Comparison of ENCODE assay signal across 10 cellular contexts in genomic region chr9:68416891-68417570, GRCh38.
DNase-seq lines count a peak whose midpoint lies in the region; ATAC-seq and TF ChIP-seq lines count a peak whose summit lies in the region.
"Had no signal": no experiment of that assay in that cellular context is flagged by ENCODE, and none has a peak within 500 bp of the region (broad histone marks: within the 10 kb centered on the region; RNA-seq: fewer than 3 reads in every experiment).

No MANE protein-coding gene starts in this region.

- in situ Hi-C loops in GM13976 (cut with MboI; ENCODE audit: low sequenced_read_pairs, unreplicated experiment): no loop called here

- CTCF ChIA-PET in activated CD4-positive, alpha-beta T cell treated with anti-CD3 and anti-CD28 coated beads for 36 hours (lab: Charles Lee): interaction anchor here (0.7 to 1.6 kb wide), 2 partner anchors 9 to 92 kb away, joined by 4 read pairs; no protein-coding TSS in a partner anchor

- intact Hi-C loops in activated CD4-positive, alpha-beta T cell treated with anti-CD3 and anti-CD28 coated beads for 36 hours (cut with DNase I, micrococcal nuclease): no loop called here

- no peaks in the 10 kb centered on the region for H3K4me1 Mint-ChIP-seq in activated CD4-positive, alpha-beta T cell treated with anti-CD3 and anti-CD28 coated beads for 36 hours

- H3K27me3 Mint-ChIP-seq in activated CD4-positive, alpha-beta T cell treated with anti-CD3 and anti-CD28 coated beads for 36 hours: peaks cover 9% of the 10 kb centered on the region

- ATAC-seq in HG03571 (IDR thresholded peaks at IDR 0.05; ENCODE audit: unreplicated experiment): no peak
- no peak for ATAC-seq in activated CD4-positive, alpha-beta T cell treated with anti-CD3 and anti-CD28 coated beads for 36 hours

- H3K9me3 Mint-ChIP-seq in activated CD4-positive, alpha-beta T cell treated with anti-CD3 and anti-CD28 coated beads for 36 hours (ENCODE audit: low read depth): no peaks in the 10 kb centered on the region

- H3K27ac Mint-ChIP-seq in activated CD4-positive, alpha-beta T cell treated with anti-CD3 and anti-CD28 coated beads for 36 hours: no peak overlapping the region

- peak; percentile 48 for TF ChIP-seq CTCF in C4-2B (conservative IDR thresholded peaks at IDR 0.05)
- TF ChIP-seq CTCF in GM13976 (IDR thresholded peaks at IDR 0.05; ENCODE audit: borderline replicate concordance, control extremely low read depth, extremely low read depth, insufficient read depth, missing control alignments): no peak

- H3K4me3 Mint-ChIP-seq in activated CD4-positive, alpha-beta T cell treated with anti-CD3 and anti-CD28 coated beads for 36 hours: no peak overlapping the region

- peak; percentile 27 for DNase-seq in GM13976 (ENCODE audit: low spot score)
- DNase-seq in RKO (ENCODE audit: low spot score): peak; percentile 3
- peak; percentile 15 for DNase-seq in iPS DF 19.7 (ENCODE audit: low read depth, low spot score)
- DNase-seq in stimulated activated CD8-positive, alpha-beta memory T cell treated with anti-CD3 and anti-CD28 coated beads, Interleukin-4, amount 100 ng/mL, for 48 hours: no peak
- no peak for DNase-seq in NCI-H2171 treated with DMSO at 0.1 percent for 48 hours (lab: John Stamatoyannopoulos, UW)
- no peak for DNase-seq in activated CD4-positive, alpha-beta T cell treated with anti-CD3 and anti-CD28 coated beads for 36 hours
- DNase-seq: activated naive CD4-positive, alpha-beta T cell treated with Interleukin-2 at 50 U/mL for 16 hours; GOT3 had no signal

- H3K36me3 Mint-ChIP-seq in activated CD4-positive, alpha-beta T cell treated with anti-CD3 and anti-CD28 coated beads for 36 hours (ENCODE audit: low read depth): no peaks in the 10 kb centered on the region

- H3K27ac ChIP-seq in C4-2B: no peak overlapping the region

- POLR2A ChIA-PET in activated CD4-positive, alpha-beta T cell treated with anti-CD3 and anti-CD28 coated beads for 36 hours (lab: Charles Lee): no interaction called here

Comparison
In these comparisons a context has a peak if more than half of its experiments do, and no peak if none do; other contexts are left out.
1. DNase-seq: peak in GM13976 (single experiment), RKO (single experiment) and iPS DF 19.7 (single experiment); none in stimulated activated CD8-positive, alpha-beta memory T cell treated with anti-CD3 and anti-CD28 coated beads, Interleukin-4, amount 100 ng/mL, for 48 hours (single experiment), NCI-H2171 treated with DMSO at 0.1 percent for 48 hours (single experiment) and activated CD4-positive, alpha-beta T cell treated with anti-CD3 and anti-CD28 coated beads for 36 hours (single experiment).